In genomic region chr3:98536456-98537017, GRCh38 we compare ENCODE assay signal across 13 cellular contexts. TPM values are rescaled to one million over a fixed set of nuclear protein-coding genes. Genes with fewer than 3 reads are reported as not detected.
DNase-seq lines count a peak whose midpoint lies in the region; ATAC-seq and TF ChIP-seq lines count a peak whose summit lies in the region.
"Had no signal": no experiment of that assay in that cellular context is flagged by ENCODE, and none has a peak within 500 bp of the region (broad histone marks: within the 10 kb centered on the region; RNA-seq: fewer than 3 reads in every experiment).

No MANE protein-coding gene starts in this region.

- H2AFZ ChIP-seq in GM23338 = peak overlapping the region; percentile 40; the same call in 1 of the 2 replicates

- H3K36me3 ChIP-seq in GM23338 (ENCODE audit: insufficient read depth) = no peaks in the 10 kb centered on the region

- no peaks in the 10 kb centered on the region for H3F3A ChIP-seq in GM23338 (replicated peaks; ENCODE audit: low read depth)

- peak overlapping the region; percentile 94 for H3K27ac Mint-ChIP-seq in activated T-cell treated with anti-CD3 and anti-CD28 coated beads, Interleukin-2, amount 50 U/mL, for 24 hours
- no peak overlapping the region for H3K27ac Mint-ChIP-seq in GM23338
- H3K27ac Mint-ChIP-seq in stimulated activated memory B cell treated with anti-CD40 and anti-IgM and Interleukin-4, amounts not matched to agents 10 μg/mL and 1 μg/mL and 100 μg/mL, for 72 hours = peak overlapping the region; percentile 78
- no peak overlapping the region for H3K27ac Mint-ChIP-seq in chondrocyte (ENCODE audit: unreplicated experiment)

- H3K9me3 Mint-ChIP-seq in activated T-cell treated with anti-CD3 and anti-CD28 coated beads, Interleukin-2, amount 50 U/mL, for 24 hours = peaks cover under 1% of the 10 kb centered on the region
- H3K9me3 Mint-ChIP-seq in GM23338 (no peaks in the 10 kb centered on the region), chondrocyte (ENCODE audit: low read depth) (no peaks in the 10 kb centered on the region)
- H3K9me3 Mint-ChIP-seq in stimulated activated memory B cell treated with anti-CD40 and anti-IgM and Interleukin-4, amounts not matched to agents 10 μg/mL and 1 μg/mL and 100 μg/mL, for 72 hours = no peaks in the 10 kb centered on the region

- no peaks in the 10 kb centered on the region for H3K27me3 ChIP-seq in GM23338 (ENCODE audit: insufficient read depth)

- peaks cover 27% of the 10 kb centered on the region for H3K36me3 Mint-ChIP-seq in activated T-cell treated with anti-CD3 and anti-CD28 coated beads, Interleukin-2, amount 50 U/mL, for 24 hours (ENCODE audit: low read depth)
- H3K36me3 Mint-ChIP-seq in GM23338 (ENCODE audit: low read depth) (no peaks in the 10 kb centered on the region), chondrocyte (ENCODE audit: low read depth) (no peaks in the 10 kb centered on the region)
- H3K36me3 Mint-ChIP-seq in stimulated activated memory B cell treated with anti-CD40 and anti-IgM and Interleukin-4, amounts not matched to agents 10 μg/mL and 1 μg/mL and 100 μg/mL, for 72 hours = peaks cover 21% of the 10 kb centered on the region

- H3K79me2 ChIP-seq in GM23338 (replicated peaks; ENCODE audit: insufficient read depth) = no peaks in the 10 kb centered on the region

- H3K27ac ChIP-seq in GM23338 (ENCODE audit: low read depth) = no peak overlapping the region

- DNase-seq in activated T-cell treated with anti-CD3 and anti-CD28 coated beads, Interleukin-2, amount 50 U/mL, for 24 hours = no peak
- DNase-seq in activated T-cell treated with anti-CD3 and anti-CD28 coated beads for 4 hours (no peak), GM23338 (ENCODE audit: low spot score) (no peak), left lobe of liver (ENCODE audit: low spot score) (no peak), chondrocyte (ENCODE audit: low spot score) (no peak), NCI-H187 treated with DMSO at 0.1 percent for 48 hours (lab: John Stamatoyannopoulos, UW) (no peak)
- DNase-seq: head of caudate nucleus had no signal

- no peaks in the 10 kb centered on the region for H3K27me3 Mint-ChIP-seq in activated T-cell treated with anti-CD3 and anti-CD28 coated beads, Interleukin-2, amount 50 U/mL, for 24 hours
- H3K27me3 Mint-ChIP-seq in GM23338 (ENCODE audit: insufficient read depth, low read depth, poor library complexity) = peaks cover 2% of the 10 kb centered on the region
- H3K27me3 Mint-ChIP-seq in stimulated activated memory B cell treated with anti-CD40 and anti-IgM and Interleukin-4, amounts not matched to agents 10 μg/mL and 1 μg/mL and 100 μg/mL, for 72 hours = no peaks in the 10 kb centered on the region
- H3K27me3 Mint-ChIP-seq in chondrocyte (ENCODE audit: low read depth) = peaks cover 22% of the 10 kb centered on the region

- H4K20me1 ChIP-seq in GM23338 (replicated peaks; ENCODE audit: insufficient read depth) = no peaks in the 10 kb centered on the region

- no peak for TF ChIP-seq CTCF in GM23338 (conservative IDR thresholded peaks at IDR 0.05; ENCODE audit: low read depth in 2 of 2)
- TF ChIP-seq CTCF in chondrocyte (IDR thresholded peaks at IDR 0.05) = no peak

- no peak overlapping the region for H3K4me3 ChIP-seq in GM23338

- H3K4me1 ChIP-seq in GM23338 (ENCODE audit: insufficient read depth) = no peaks in the 10 kb centered on the region

- H3K9me2 ChIP-seq in GM23338 (ENCODE audit: insufficient read depth) = no peaks in the 10 kb centered on the region

- H3K4me2 ChIP-seq in GM23338 = no peak overlapping the region

- peak overlapping the region; percentile 76 for H3K4me3 Mint-ChIP-seq in activated T-cell treated with anti-CD3 and anti-CD28 coated beads, Interleukin-2, amount 50 U/mL, for 24 hours
- H3K4me3 Mint-ChIP-seq in GM23338 = no peak overlapping the region
- peak overlapping the region; percentile 73 for H3K4me3 Mint-ChIP-seq in stimulated activated memory B cell treated with anti-CD40 and anti-IgM and Interleukin-4, amounts not matched to agents 10 μg/mL and 1 μg/mL and 100 μg/mL, for 72 hours
- H3K4me3 Mint-ChIP-seq in chondrocyte (ENCODE audit: unreplicated experiment) = no peak overlapping the region

- peaks cover 57% of the 10 kb centered on the region for H3K4me1 Mint-ChIP-seq in activated T-cell treated with anti-CD3 and anti-CD28 coated beads, Interleukin-2, amount 50 U/mL, for 24 hours (ENCODE audit: low read depth)
- H3K4me1 Mint-ChIP-seq in GM23338 (no peaks in the 10 kb centered on the region), chondrocyte (ENCODE audit: low read depth) (no peaks in the 10 kb centered on the region)
- H3K4me1 Mint-ChIP-seq in stimulated activated memory B cell treated with anti-CD40 and anti-IgM and Interleukin-4, amounts not matched to agents 10 μg/mL and 1 μg/mL and 100 μg/mL, for 72 hours = peaks cover 11% of the 10 kb centered on the region

- ATAC-seq in GM23338 (no peak), HG03571 (IDR thresholded peaks at IDR 0.05; ENCODE audit: unreplicated experiment) (peak; percentile 75), left lobe of liver (no peak)
- ATAC-seq in stimulated activated memory B cell treated with anti-CD40 and anti-IgM and Interleukin-4, amounts not matched to agents 10 μg/mL and 1 μg/mL and 100 μg/mL, for 72 hours = peak; percentile 92
- ATAC-seq: sciatic nerve had no signal

TF ChIP-seq in GM23338, 12 proteins besides CTCF, POLR2A, EP300 and RAD21 (continues in another document):
- TF ChIP-seq JUNB (IDR thresholded peaks at IDR 0.05; ENCODE audit: unreplicated experiment) (no peak), ETS1 (IDR thresholded peaks at IDR 0.05) (no peak), NANOG (IDR thresholded peaks at IDR 0.05; ENCODE audit: borderline replicate concordance) (no peak)

RNA-seq across cellular contexts. Expression of gene GPR15, which starts 4.8 kb away (rescaled TPM):
- not detected in 2 replicates for total RNA-seq in GM23338 (2014; rRNA removed; shearing (Covaris generic))
- polyA plus RNA-seq in GM23338 (2016; fragmentation: Nextera tagmentation; extraction: Ambion mirVana) = 0.35 TPM in 1 of 2 replicates, not detected in the other
- not detected for total RNA-seq in left lobe of liver
- total RNA-seq in chondrocyte = not detected in 3 replicates
- total RNA-seq: A673, astrocyte, temporal lobe had no signal

RNA-seq across cellular contexts. Expression of gene CLDND1, which starts 13.8 kb away (rescaled TPM):
- 92.7 and 99.9 TPM in 2 replicates for total RNA-seq in GM23338 (2014; rRNA removed; shearing (Covaris generic))
- 57.5 and 59.8 TPM in 2 replicates for polyA plus RNA-seq in GM23338 (2016; fragmentation: Nextera tagmentation; extraction: Ambion mirVana)
- total RNA-seq in left lobe of liver (34.8 TPM), chondrocyte (86.4 to 100.0 TPM (median 89.7 TPM) in 3 replicates)

RNA-seq across cellular contexts. Expression of gene OR5K2, which starts 39.1 kb away (rescaled TPM):
- not detected in 2 replicates for total RNA-seq in GM23338 (2014; rRNA removed; shearing (Covaris generic))
- not detected in 2 replicates for polyA plus RNA-seq in GM23338 (2016; fragmentation: Nextera tagmentation; extraction: Ambion mirVana)
- not detected for total RNA-seq in left lobe of liver
- not detected in 3 replicates for total RNA-seq in chondrocyte
- total RNA-seq: A673, astrocyte, sciatic nerve, temporal lobe had no signal

RNA-seq across cellular contexts. Expression of gene CPOX, which starts 56.9 kb away (rescaled TPM):
- 32.5 and 38.3 TPM in 2 replicates for total RNA-seq in GM23338 (2014; rRNA removed; shearing (Covaris generic))
- 12.4 and 13.3 TPM in 2 replicates for polyA plus RNA-seq in GM23338 (2016; fragmentation: Nextera tagmentation; extraction: Ambion mirVana)
- 34.1 TPM for total RNA-seq in left lobe of liver
- 11.8 to 19.2 TPM (median 16.2 TPM) in 3 replicates for total RNA-seq in chondrocyte

Comparison
In these comparisons a context has a peak if more than half of its experiments do, and no peak if none do; other contexts are left out.
1. H3K27ac Mint-ChIP-seq: peak in activated T-cell treated with anti-CD3 and anti-CD28 coated beads, Interleukin-2, amount 50 U/mL, for 24 hours (single experiment) and stimulated activated memory B cell treated with anti-CD40 and anti-IgM and Interleukin-4, amounts not matched to agents 10 μg/mL and 1 μg/mL and 100 μg/mL, for 72 hours (single experiment); none in GM23338 (single experiment) and chondrocyte (single experiment).
2. H3K4me3 Mint-ChIP-seq: peak in activated T-cell treated with anti-CD3 and anti-CD28 coated beads, Interleukin-2, amount 50 U/mL, for 24 hours (single experiment) and stimulated activated memory B cell treated with anti-CD40 and anti-IgM and Interleukin-4, amounts not matched to agents 10 μg/mL and 1 μg/mL and 100 μg/mL, for 72 hours (single experiment); none in GM23338 (single experiment) and chondrocyte (single experiment).
3. ATAC-seq: peak in HG03571 (single experiment) and stimulated activated memory B cell treated with anti-CD40 and anti-IgM and Interleukin-4, amounts not matched to agents 10 μg/mL and 1 μg/mL and 100 μg/mL, for 72 hours (single experiment); none in GM23338 (single experiment) and left lobe of liver (single experiment).